23 cellular contexts compared by ENCODE assay signal in the genomic region with DNA sequence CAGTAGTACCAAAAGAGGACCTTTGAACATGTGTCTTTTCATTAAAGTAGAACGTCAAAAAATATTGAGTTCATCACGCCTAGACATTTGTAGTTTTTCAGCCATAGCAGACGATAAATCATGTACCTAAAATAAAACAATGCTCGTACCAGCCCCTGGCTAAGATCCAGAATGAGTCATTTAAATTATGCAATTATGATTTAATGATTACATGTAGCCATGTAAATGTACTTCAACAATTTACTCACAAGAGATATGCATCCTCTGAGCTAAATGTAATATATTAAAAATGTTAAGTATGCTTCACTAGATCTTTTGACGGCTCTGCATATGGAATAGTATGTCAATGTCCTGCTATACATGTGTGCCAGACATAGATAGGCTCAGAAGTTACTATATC.
"Had no signal": no experiment of that assay in that cellular context is flagged by ENCODE, and none has a peak within 500 bp of the region (broad histone marks: within the 10 kb centered on the region; RNA-seq: fewer than 3 reads in every experiment).

No MANE protein-coding gene starts in this region.

- FAIRE-seq: endometrium, kidney, pancreas, small intestine, urothelium cell line had no signal

- H3K27me3 ChIP-seq: esophagus squamous epithelium, hepatocyte, pancreas, suprapubic skin, thyroid gland had no signal

- H3K36me3 ChIP-seq: esophagus squamous epithelium, left ventricle myocardium inferior, lower lobe of right lung, pancreas, suprapubic skin, thyroid gland had no signal

- DNase-seq: effector memory CD4-positive, alpha-beta T cell; esophagus squamous epithelium; foreskin melanocyte; head of caudate nucleus; kidney; left cardiac atrium; left ventricle myocardium inferior; lower lobe of right lung; mesenchymal stem cell; midbrain; occipital lobe; pancreas; right cardiac atrium; small intestine; stimulated activated CD4-positive, alpha-beta T cell treated with anti-CD3 and anti-CD28 coated beads, Interleukin-12 subunit alpha, Interleukin-12 subunit beta, amount 100 ng/mL, for 4 hours; stimulated activated CD4-positive, alpha-beta T cell treated with anti-CD3 and anti-CD28 coated beads, Interleukin-2, amount 100 ng/mL, for 48 hours; stimulated activated naive CD4-positive, alpha-beta T cell treated with Interleukin-2 at 50 U/mL for 16 hours; thyroid gland had no signal

- ATAC-seq: left cardiac atrium; lower lobe of right lung; natural killer cell treated with Interleukin-12 subunit alpha and Interleukin-12 subunit beta and Interleukin-15 and Interleukin-18, amount 100 ng/mL, for 72 hours; pancreas; right cardiac atrium had no signal

- H3K4me3 ChIP-seq: esophagus squamous epithelium, hepatocyte, left ventricle myocardium inferior, lower lobe of right lung, pancreas, suprapubic skin, thyroid gland had no signal
